ENCODE assay signal across 8 cellular contexts in genomic region chr12:76927170-76927784, GRCh38. TPM values are rescaled to one million over a fixed set of nuclear protein-coding genes. Genes with fewer than 3 reads are reported as not detected.
A peak's percentile ranks its signal among the peaks of the same experiment; 100 is the strongest.
DNase-seq lines count a peak whose midpoint lies in the region; ATAC-seq, FAIRE-seq and TF ChIP-seq lines count a peak whose summit lies in the region.

No MANE protein-coding gene starts in this region.

- peaks cover 2 to 34% (median 8%) of the 10 kb centered on the region in 5 donors for H3K27me3 Mint-ChIP-seq in naive thymus-derived CD8-positive, alpha-beta T cell
- peaks cover 15 to 20% of the 10 kb centered on the region in 2 donors for H3K27me3 Mint-ChIP-seq in stimulated activated naive B cell treated with anti-CD40 and anti-IgM and Interleukin-4, amounts not matched to agents 10 μg/mL and 1 μg/mL and 100 μg/mL, for 72 hours

- no peak overlapping the region for H3K27ac Mint-ChIP-seq in naive thymus-derived CD8-positive, alpha-beta T cell
- no peak overlapping the region for H3K27ac Mint-ChIP-seq in stimulated activated naive B cell treated with anti-CD40 and anti-IgM and Interleukin-4, amounts not matched to agents 10 μg/mL and 1 μg/mL and 100 μg/mL, for 72 hours

- no peak for ATAC-seq in naive thymus-derived CD8-positive, alpha-beta T cell
- no peak for ATAC-seq in HG03442 (IDR thresholded peaks at IDR 0.05; ENCODE audit: unreplicated experiment)
- no peak for ATAC-seq in stimulated activated naive B cell treated with anti-CD40 and anti-IgM and Interleukin-4, amounts not matched to agents 10 μg/mL and 1 μg/mL and 100 μg/mL, for 72 hours (replicated peaks)

- H3K4me3 ChIP-seq in brain microvascular endothelial cell (ENCODE audit: low read depth, low read length): no peak overlapping the region

- FAIRE-seq in GM19239 (lab: Jason Lieb, UNC): peak; percentile 11

- in situ Hi-C loops in brain microvascular endothelial cell (cut with HindIII; ENCODE audit: low pct_ligation_motif_present, low sequenced_read_pairs): no loop called here

- H3K4me1 Mint-ChIP-seq in naive thymus-derived CD8-positive, alpha-beta T cell: no peaks in the 10 kb centered on the region
- no peaks in the 10 kb centered on the region for H3K4me1 Mint-ChIP-seq in stimulated activated naive B cell treated with anti-CD40 and anti-IgM and Interleukin-4, amounts not matched to agents 10 μg/mL and 1 μg/mL and 100 μg/mL, for 72 hours

- no peak overlapping the region for H3K27ac ChIP-seq in brain microvascular endothelial cell

- H3K9me3 Mint-ChIP-seq in naive thymus-derived CD8-positive, alpha-beta T cell: no peaks in the 10 kb centered on the region
- H3K9me3 Mint-ChIP-seq in stimulated activated naive B cell treated with anti-CD40 and anti-IgM and Interleukin-4, amounts not matched to agents 10 μg/mL and 1 μg/mL and 100 μg/mL, for 72 hours: no peaks in the 10 kb centered on the region

- DNase-seq in AG09319 (ENCODE audit: extremely low read depth, low read depth) (no peak), GM19239 (ENCODE audit: insufficient read length, low spot score) (peak; percentile 8), NCI-H460 (ENCODE audit: extremely low read depth, low read depth) (peak; percentile 21), brain microvascular endothelial cell (peak; percentile 27), glomerular visceral epithelial cell (ENCODE audit: extremely low spot score) (no peak)
- DNase-seq in naive thymus-derived CD8-positive, alpha-beta T cell: peak in 6 of 10 donors; percentile 3 to 63 (median 18)
- DNase-seq in stimulated activated naive B cell treated with anti-CD40 and anti-IgM and Interleukin-4, amounts not matched to agents 10 μg/mL and 1 μg/mL and 100 μg/mL, for 72 hours: no peak

- H3K27me3 ChIP-seq in brain microvascular endothelial cell (replicated peaks): no peaks in the 10 kb centered on the region

- H3K36me3 ChIP-seq in brain microvascular endothelial cell (replicated peaks): no peaks in the 10 kb centered on the region

- peaks cover 0 to 3% (median 0%) of the 10 kb centered on the region in 3 donors for H3K36me3 Mint-ChIP-seq in naive thymus-derived CD8-positive, alpha-beta T cell
- no peaks in the 10 kb centered on the region for H3K36me3 Mint-ChIP-seq in stimulated activated naive B cell treated with anti-CD40 and anti-IgM and Interleukin-4, amounts not matched to agents 10 μg/mL and 1 μg/mL and 100 μg/mL, for 72 hours

- POLR2A ChIA-PET in naive thymus-derived CD8-positive, alpha-beta T cell (lab: Charles Lee): no interaction called here

- H3K4me3 Mint-ChIP-seq in naive thymus-derived CD8-positive, alpha-beta T cell: no peak overlapping the region
- H3K4me3 Mint-ChIP-seq in stimulated activated naive B cell treated with anti-CD40 and anti-IgM and Interleukin-4, amounts not matched to agents 10 μg/mL and 1 μg/mL and 100 μg/mL, for 72 hours: no peak overlapping the region

- peak; percentile 54 for TF ChIP-seq CTCF in AG09319 (IDR thresholded peaks at IDR 0.05; ENCODE audit: low read depth, low read length)
- peak; percentile 78 for TF ChIP-seq CTCF in brain microvascular endothelial cell (IDR thresholded peaks at IDR 0.05; ENCODE audit: low read depth, low read length, missing control alignments)

RNA-seq across cellular contexts. Expression of gene CSRP2, which starts 48.5 kb away (rescaled TPM):
- total RNA-seq in NCI-H460 (2014; rRNA removed; shearing (Covaris generic)): 3.8 and 4.0 TPM in 2 replicates
- polyA plus RNA-seq in NCI-H460 (2014; cell fraction: nucleus; rRNA removed): 3.5 and 8.7 TPM in 2 replicates
- total RNA-seq in naive thymus-derived CD8-positive, alpha-beta T cell: not detected
- under 1 TPM; 0.32 to 0.80 (median 0.68) TPM for polyA plus RNA-seq in naive thymus-derived CD8-positive, alpha-beta T cell

Comparison
In these comparisons a context has a peak if more than half of its experiments do, and no peak if none do; other contexts are left out.
1. DNase-seq: peak in GM19239 (single experiment), NCI-H460 (single experiment), brain microvascular endothelial cell (single experiment) and naive thymus-derived CD8-positive, alpha-beta T cell (6 of 10); none in AG09319 (single experiment), stimulated activated naive B cell treated with anti-CD40 and anti-IgM and Interleukin-4, amounts not matched to agents 10 μg/mL and 1 μg/mL and 100 μg/mL, for 72 hours (single experiment) and glomerular visceral epithelial cell (single experiment).